8 cellular contexts compared by ENCODE assay signal in the genomic region with DNA sequence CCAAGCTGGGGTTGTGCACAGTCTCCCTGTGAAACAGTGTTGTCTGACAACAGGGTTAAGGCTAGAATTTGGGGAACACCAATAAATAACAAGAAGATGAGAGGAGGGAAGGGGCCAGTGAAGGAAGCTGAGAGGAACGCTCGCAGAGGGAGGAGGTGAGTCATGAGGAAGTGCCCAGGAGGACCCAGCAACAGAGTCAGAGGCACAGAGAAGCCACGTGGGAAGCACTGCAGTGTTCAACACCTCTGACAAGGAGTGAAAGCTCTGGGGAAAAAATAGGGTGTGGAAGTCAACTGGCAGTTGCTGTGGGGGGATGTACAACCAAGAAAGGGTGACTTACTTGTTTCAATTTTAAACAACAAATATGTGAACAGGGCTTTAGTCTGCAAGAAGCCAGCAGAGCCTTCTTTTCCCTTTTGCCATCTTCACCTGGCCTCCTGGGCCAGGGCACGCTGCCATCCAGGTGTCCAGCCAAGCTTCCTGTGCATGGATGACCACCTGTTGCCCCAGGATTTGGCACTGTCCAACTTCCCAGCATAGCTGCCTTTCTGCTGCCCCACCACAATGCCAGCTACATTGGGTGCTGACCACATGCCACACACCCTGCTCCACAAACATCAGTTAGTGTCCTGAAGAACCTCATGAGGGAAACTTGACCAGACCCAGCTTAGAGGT.
A peak's percentile ranks its signal among the peaks of the same experiment; 100 is the strongest.
DNase-seq lines count a peak whose midpoint lies in the region; ATAC-seq and TF ChIP-seq lines count a peak whose summit lies in the region.

No MANE protein-coding gene starts in this region.

- no peak overlapping the region for H3K27ac ChIP-seq in adrenal gland

- H3K27me3 ChIP-seq in adrenal gland, result no peaks in the 10 kb centered on the region
- H3K27me3 ChIP-seq in H7 (ENCODE audit: control insufficient read depth, insufficient read depth, low read length), result no peaks in the 10 kb centered on the region

- peak overlapping the region; percentile 55 for H3K4me3 Mint-ChIP-seq in T-helper 1 cell treated with Interleukin-12 subunit alpha and Interleukin-12 subunit beta and Interleukin-4 antibody, amounts not matched to agents 30 μg/mL and 1 μg/mL, for 36 hours
- peak overlapping the region; percentile 65 for H3K4me3 Mint-ChIP-seq in natural killer cell

- DNase-seq in adrenal gland (peak in 6 of 7 donors; percentile 47 to 83 (median 64)), natural killer cell (peak; percentile 60), NCI-H1436 (lab: John Stamatoyannopoulos, UW) (no peak), foreskin melanocyte (no peak), H7 (no peak)

- WGBS in adrenal gland, 4 donors, result 34 to 53% (median 44%) methylated on average over 4 of the region's 4 CpGs

- H3K36me3 Mint-ChIP-seq in T-helper 1 cell treated with Interleukin-12 subunit alpha and Interleukin-12 subunit beta and Interleukin-4 antibody, amounts not matched to agents 30 μg/mL and 1 μg/mL, for 36 hours (ENCODE audit: low read depth), result peaks cover 10% of the 10 kb centered on the region
- H3K36me3 Mint-ChIP-seq in natural killer cell, result no peaks in the 10 kb centered on the region

- H3K9me3 ChIP-seq in adrenal gland (replicated peaks in 1 of 3), result no peaks in the 10 kb centered on the region

- H3K36me3 ChIP-seq in adrenal gland (replicated peaks in 1 of 2), result no peaks in the 10 kb centered on the region
- H3K36me3 ChIP-seq in H7 (replicated peaks; ENCODE audit: control insufficient read depth, insufficient read depth, low read length), result no peaks in the 10 kb centered on the region

- peaks cover 64% of the 10 kb centered on the region for H3K4me1 Mint-ChIP-seq in T-helper 1 cell treated with Interleukin-12 subunit alpha and Interleukin-12 subunit beta and Interleukin-4 antibody, amounts not matched to agents 30 μg/mL and 1 μg/mL, for 36 hours (ENCODE audit: low read depth)
- H3K4me1 Mint-ChIP-seq in natural killer cell, result peaks cover 67 to 69% of the 10 kb centered on the region in 2 donors

- peaks cover 7% of the 10 kb centered on the region in 2 donors for H3K4me1 ChIP-seq in adrenal gland (replicated peaks in 1 of 2)

- H3K9me3 Mint-ChIP-seq in T-helper 1 cell treated with Interleukin-12 subunit alpha and Interleukin-12 subunit beta and Interleukin-4 antibody, amounts not matched to agents 30 μg/mL and 1 μg/mL, for 36 hours, result peaks cover 5% of the 10 kb centered on the region
- H3K9me3 Mint-ChIP-seq in natural killer cell, result no peaks in the 10 kb centered on the region

- TF ChIP-seq CTCF in adrenal gland (IDR thresholded peaks at IDR 0.05), result no peak
- TF ChIP-seq CTCF in natural killer cell (IDR thresholded peaks at IDR 0.05), result no peak

- H3K4me3 ChIP-seq in adrenal gland, result no peak overlapping the region
- no peak overlapping the region for H3K4me3 ChIP-seq in H7 (ENCODE audit: insufficient read depth, low read depth, low read length)

- H3K27me3 Mint-ChIP-seq in T-helper 1 cell treated with Interleukin-12 subunit alpha and Interleukin-12 subunit beta and Interleukin-4 antibody, amounts not matched to agents 30 μg/mL and 1 μg/mL, for 36 hours (ENCODE audit: low read depth), result no peaks in the 10 kb centered on the region
- H3K27me3 Mint-ChIP-seq in natural killer cell (ENCODE audit: low read depth in 2 of 2), result no peaks in the 10 kb centered on the region

- intact Hi-C loops in adrenal gland (cut with DNase I) (no loop called here), natural killer cell (cut with micrococcal nuclease) (loop anchor here (1.0 to 10.0 kb wide), 5 partner anchors 46 to 864 kb away; a partner anchor contains a TSS)

- TF ChIP-seq POLR2A in adrenal gland (IDR thresholded peaks at IDR 0.05), result no peak

- ATAC-seq in GM18517 (IDR thresholded peaks at IDR 0.05; ENCODE audit: unreplicated experiment) (peak; percentile 31), HG03064 (IDR thresholded peaks at IDR 0.05; ENCODE audit: low read depth, unreplicated experiment) (peak; percentile 32), natural killer cell (peak; percentile 64 to 78 (median 67))

- peak overlapping the region; percentile 86 for H3K27ac Mint-ChIP-seq in T-helper 1 cell treated with Interleukin-12 subunit alpha and Interleukin-12 subunit beta and Interleukin-4 antibody, amounts not matched to agents 30 μg/mL and 1 μg/mL, for 36 hours
- H3K27ac Mint-ChIP-seq in natural killer cell, result peak overlapping the region; percentile 94 to 98

Comparison
In these comparisons a context has a peak if more than half of its experiments do, and no peak if none do; other contexts are left out.
1. DNase-seq: peak in adrenal gland (6 of 7) and natural killer cell (single experiment); none in NCI-H1436 (single experiment), foreskin melanocyte (single experiment) and H7 (single experiment).
2. Peak in every context shown above with its lines, with median percentiles within 50 percentile points of each other: ATAC-seq.